18 cellular contexts compared by ENCODE assay signal in genomic region chr2:42129487-42129852, GRCh38. TPM values are rescaled to one million over a fixed set of nuclear protein-coding genes. Genes with fewer than 3 reads are reported as not detected.
A peak's percentile ranks its signal among the peaks of the same experiment; 100 is the strongest.
DNase-seq lines count a peak whose midpoint lies in the region; ATAC-seq and TF ChIP-seq lines count a peak whose summit lies in the region.
"Had no signal": no experiment of that assay in that cellular context is flagged by ENCODE, and none has a peak within 500 bp of the region (broad histone marks: within the 10 kb centered on the region; RNA-seq: fewer than 3 reads in every experiment).

No MANE protein-coding gene starts in this region.

- intact Hi-C loops in A673 (cut with micrococcal nuclease; ENCODE audit: unreplicated experiment) (no loop called here), head of caudate nucleus (cut with DNase I) (no loop called here)
- intact Hi-C loops in activated T-helper 1 cell treated with anti-CD3 and anti-CD28 coated beads, Interleukin-12 subunit alpha, Interleukin-12 subunit beta, Interleukin-2, Interleukin-4 antibody, amounts not matched to agents 30 ng/mL and 10 ng/mL and 1 ng/mL, durations not matched to agents 14 hours and 24 hours and 36 hours (cut with micrococcal nuclease) = no loop called here
- intact Hi-C loops in naive thymus-derived CD4-positive, alpha-beta T cell (cut with micrococcal nuclease) = no loop called here

- H3K4me3 ChIP-seq in A673 (ENCODE audit: low read depth, low read length, poor library complexity, severe bottlenecking) (no peak overlapping the region), GM23248 (no peak overlapping the region), MG63 (no peak overlapping the region)
- H3K4me3 ChIP-seq in naive thymus-derived CD4-positive, alpha-beta T cell (ENCODE audit: low read length) = peak overlapping the region; percentile 33
- H3K4me3 ChIP-seq: cardiac muscle cell, ovary had no signal

- no peaks in the 10 kb centered on the region for H3K79me2 ChIP-seq in GM23248 (ENCODE audit: insufficient read depth)

- ATAC-seq in naive thymus-derived CD4-positive, alpha-beta T cell = no peak
- ATAC-seq in HG03439 (IDR thresholded peaks at IDR 0.05; ENCODE audit: unreplicated experiment) = no peak
- ATAC-seq: HCT116, left ventricle myocardium superior had no signal

- CTCF ChIA-PET in A673 (lab: Charles Lee) = no interaction called here
- CTCF ChIA-PET in naive thymus-derived CD4-positive, alpha-beta T cell (lab: Charles Lee) = interaction anchor here (1.2 to 2.4 kb wide), 4 partner anchors 18 to 33 kb away, joined by 3 to 16 read pairs (median 4); no protein-coding TSS in a partner anchor

- no peaks in the 10 kb centered on the region for H3K9me3 Mint-ChIP-seq in activated T-helper 1 cell treated with anti-CD3 and anti-CD28 coated beads, Interleukin-12 subunit alpha, Interleukin-12 subunit beta, Interleukin-2, Interleukin-4 antibody, amounts not matched to agents 30 ng/mL and 10 ng/mL and 1 ng/mL, durations not matched to agents 14 hours and 24 hours and 36 hours
- H3K9me3 Mint-ChIP-seq in naive thymus-derived CD4-positive, alpha-beta T cell = peaks cover 0 to 1% (median 0%) of the 10 kb centered on the region in 11 donors

- no peaks in the 10 kb centered on the region for H4K20me1 ChIP-seq in GM23248 (ENCODE audit: insufficient read depth)

- DNase-seq in A673 (ENCODE audit: low spot score) (no peak), GM23248 (no peak), head of caudate nucleus (no peak), retina (no peak), MG63 (no peak)
- DNase-seq in activated T-helper 1 cell treated with anti-CD3 and anti-CD28 coated beads, Interleukin-12 subunit alpha, Interleukin-12 subunit beta, Interleukin-2, Interleukin-4 antibody, amounts not matched to agents 30 ng/mL and 10 ng/mL and 1 ng/mL, durations not matched to agents 14 hours and 24 hours and 36 hours (ENCODE audit: low spot score) = no peak
- DNase-seq in naive thymus-derived CD4-positive, alpha-beta T cell = no peak
- DNase-seq: activated CD4-positive, CD25-positive, alpha-beta regulatory T cell; activated effector memory CD4-positive, alpha-beta T cell treated with anti-CD3 and anti-CD28 coated beads, Interleukin-2, amount 50 U/mL, for 16 hours; hippocampal formation; left ventricle myocardium superior; NCI-H1105 treated with DMSO at 0.1 percent for 48 hours; NCI-H526 treated with DMSO at 0.1 percent for 48 hours; ovary; SHP77 treated with DMSO at 0.1 percent for 48 hours had no signal

- in situ Hi-C loops in GM23248 (cut with MboI) = no loop called here

- peaks cover 52% of the 10 kb centered on the region for H3K4me1 ChIP-seq in A673 (ENCODE audit: insufficient read depth, low read length, poor library complexity, severe bottlenecking)
- H3K4me1 ChIP-seq in GM23248 (ENCODE audit: insufficient read depth) = peaks cover 47% of the 10 kb centered on the region
- peaks cover 90 to 93% of the 10 kb centered on the region in 2 donors for H3K4me1 ChIP-seq in naive thymus-derived CD4-positive, alpha-beta T cell (ENCODE audit: control insufficient read depth in 2 of 2, insufficient read depth in 2 of 2, low read length in 2 of 2)

- H3K36me3 ChIP-seq in A673 (ENCODE audit: insufficient read depth, low read length, poor library complexity, severe bottlenecking) = no peaks in the 10 kb centered on the region
- no peaks in the 10 kb centered on the region for H3K36me3 ChIP-seq in GM23248 (ENCODE audit: low read depth)
- no peaks in the 10 kb centered on the region for H3K36me3 ChIP-seq in naive thymus-derived CD4-positive, alpha-beta T cell (ENCODE audit: control insufficient read depth in 2 of 3, insufficient read depth in 3 of 3, low read length in 3 of 3)
- H3K36me3 ChIP-seq in MG63 = no peaks in the 10 kb centered on the region
- H3K36me3 ChIP-seq: cardiac muscle cell, ovary had no signal

- H3K27me3 ChIP-seq in A673 (replicated peaks; ENCODE audit: insufficient read depth, low read depth, low read length, poor library complexity) = no peaks in the 10 kb centered on the region
- no peaks in the 10 kb centered on the region for H3K27me3 ChIP-seq in GM23248 (replicated peaks; ENCODE audit: insufficient read depth)
- no peaks in the 10 kb centered on the region for H3K27me3 ChIP-seq in naive thymus-derived CD4-positive, alpha-beta T cell (ENCODE audit: control insufficient read depth in 2 of 2, insufficient read depth in 2 of 2, low read length in 2 of 2)
- no peaks in the 10 kb centered on the region for H3K27me3 ChIP-seq in MG63
- H3K27me3 ChIP-seq: cardiac muscle cell, ovary had no signal

- TF ChIP-seq CTCF in A673 (conservative IDR thresholded peaks at IDR 0.05; ENCODE audit: low read depth, low read length) = no peak

- H3K4me2 ChIP-seq in GM23248 (ENCODE audit: unreplicated experiment) = peak overlapping the region; percentile 46

- H2AFZ ChIP-seq in GM23248 = no peak overlapping the region

- 91 to 100% methylated on average over 1 of the region's 1 CpG for WGBS in GM23248 (ENCODE audit: low coverage in 1 of 2, low lambda C conversion rate in 2 of 2, missing lambda C conversion rate in 2 of 2), 2 experiments

- no peaks in the 10 kb centered on the region for H3K9me2 ChIP-seq in GM23248 (ENCODE audit: insufficient read depth)

- no peak overlapping the region for H3K9ac ChIP-seq in GM23248

- H3F3A ChIP-seq in GM23248 (ENCODE audit: insufficient read depth) = peaks cover 45% of the 10 kb centered on the region

- POLR2A ChIA-PET in A673 (lab: Charles Lee; ENCODE audit: low non-redundant PET) = no interaction called here
- POLR2A ChIA-PET in naive thymus-derived CD4-positive, alpha-beta T cell (lab: Charles Lee) = interaction anchor here (1.1 to 22.7 kb wide), 6 partner anchors 9 to 40 kb away, joined by 3 to 636 read pairs (median 10); partner anchors contain the start of gene EML4

- H3K27ac Mint-ChIP-seq in activated T-helper 1 cell treated with anti-CD3 and anti-CD28 coated beads, Interleukin-12 subunit alpha, Interleukin-12 subunit beta, Interleukin-2, Interleukin-4 antibody, amounts not matched to agents 30 ng/mL and 10 ng/mL and 1 ng/mL, durations not matched to agents 14 hours and 24 hours and 36 hours = peak overlapping the region; percentile 67
- peak overlapping the region; percentile 68 to 97 (median 94) for H3K27ac Mint-ChIP-seq in naive thymus-derived CD4-positive, alpha-beta T cell

- peaks cover 92% of the 10 kb centered on the region for H3K4me1 Mint-ChIP-seq in activated T-helper 1 cell treated with anti-CD3 and anti-CD28 coated beads, Interleukin-12 subunit alpha, Interleukin-12 subunit beta, Interleukin-2, Interleukin-4 antibody, amounts not matched to agents 30 ng/mL and 10 ng/mL and 1 ng/mL, durations not matched to agents 14 hours and 24 hours and 36 hours (ENCODE audit: low read depth)
- H3K4me1 Mint-ChIP-seq in naive thymus-derived CD4-positive, alpha-beta T cell = peaks cover 68 to 100% (median 94%) of the 10 kb centered on the region in 7 donors

- H3K27ac ChIP-seq in A673 (ENCODE audit: low read depth, low read length, poor library complexity, severe bottlenecking) (peak overlapping the region; percentile 56), GM23248 (peak overlapping the region; percentile 43; the same call in 1 of the 2 replicates)
- peak overlapping the region; percentile 70 for H3K27ac ChIP-seq in naive thymus-derived CD4-positive, alpha-beta T cell (ENCODE audit: low read depth, low read length)
- H3K27ac ChIP-seq: cardiac muscle cell, ovary had no signal

- no TSS peak for BruUV-seq in A673 (replicated peaks; lab: Mats Ljungman, UMichigan)

- H3K9me3 ChIP-seq in A673 (ENCODE audit: low read depth, low read length, poor library complexity, severe bottlenecking) = no peaks in the 10 kb centered on the region
- no peaks in the 10 kb centered on the region for H3K9me3 ChIP-seq in GM23248 (ENCODE audit: low read depth)
- H3K9me3 ChIP-seq in naive thymus-derived CD4-positive, alpha-beta T cell (ENCODE audit: control insufficient read depth in 2 of 3, low read length in 3 of 3) = no peaks in the 10 kb centered on the region
- no peaks in the 10 kb centered on the region for H3K9me3 ChIP-seq in MG63
- H3K9me3 ChIP-seq: ovary had no signal

- no peaks in the 10 kb centered on the region for H3K27me3 Mint-ChIP-seq in activated T-helper 1 cell treated with anti-CD3 and anti-CD28 coated beads, Interleukin-12 subunit alpha, Interleukin-12 subunit beta, Interleukin-2, Interleukin-4 antibody, amounts not matched to agents 30 ng/mL and 10 ng/mL and 1 ng/mL, durations not matched to agents 14 hours and 24 hours and 36 hours (ENCODE audit: insufficient read depth)
- no peaks in the 10 kb centered on the region for H3K27me3 Mint-ChIP-seq in naive thymus-derived CD4-positive, alpha-beta T cell

- H3K36me3 Mint-ChIP-seq in activated T-helper 1 cell treated with anti-CD3 and anti-CD28 coated beads, Interleukin-12 subunit alpha, Interleukin-12 subunit beta, Interleukin-2, Interleukin-4 antibody, amounts not matched to agents 30 ng/mL and 10 ng/mL and 1 ng/mL, durations not matched to agents 14 hours and 24 hours and 36 hours (ENCODE audit: low read depth) = no peaks in the 10 kb centered on the region
- peaks cover 0 to 2% (median 0%) of the 10 kb centered on the region in 5 donors for H3K36me3 Mint-ChIP-seq in naive thymus-derived CD4-positive, alpha-beta T cell

- H3K4me3 Mint-ChIP-seq in activated T-helper 1 cell treated with anti-CD3 and anti-CD28 coated beads, Interleukin-12 subunit alpha, Interleukin-12 subunit beta, Interleukin-2, Interleukin-4 antibody, amounts not matched to agents 30 ng/mL and 10 ng/mL and 1 ng/mL, durations not matched to agents 14 hours and 24 hours and 36 hours = no peak overlapping the region
- peak overlapping the region; percentile 1 to 86 (median 77) for H3K4me3 Mint-ChIP-seq in naive thymus-derived CD4-positive, alpha-beta T cell

RNA-seq across cellular contexts. Expression of gene EML4, which starts 39.7 kb away (rescaled TPM):
- total RNA-seq in A673 (2021) = 93.7 and 103 TPM in 2 replicates
- 19.3 and 21.8 TPM in 2 replicates for total RNA-seq in GM23248 (2014; rRNA removed; shearing (Covaris generic))
- 21.0 and 21.7 TPM in 2 replicates for polyA plus RNA-seq in GM23248 (2016; fragmentation: Nextera tagmentation; extraction: Ambion mirVana)
- total RNA-seq in activated T-helper 1 cell treated with anti-CD3 and anti-CD28 coated beads, Interleukin-12 subunit alpha, Interleukin-12 subunit beta, Interleukin-2, Interleukin-4 antibody, amounts not matched to agents 30 ng/mL and 10 ng/mL and 1 ng/mL, durations not matched to agents 14 hours and 24 hours and 36 hours = 56.7 and 58.9 TPM in 2 replicates
- 100 to 1,000 TPM in 4 of 5 experiments, 10 to 100 TPM in 1; 91.1 to 167 (median 143) TPM for total RNA-seq in naive thymus-derived CD4-positive, alpha-beta T cell
- 10 to 100 TPM; 64.9 to 69.3 TPM for polyA plus RNA-seq in naive thymus-derived CD4-positive, alpha-beta T cell
- total RNA-seq in MG63 (2014; rRNA removed; shearing (Covaris generic); ENCODE audit: low replicate concordance) = 18.5 and 19.5 TPM in 2 replicates
